ENCODE assay signal across 15 cellular contexts in the genomic region with DNA sequence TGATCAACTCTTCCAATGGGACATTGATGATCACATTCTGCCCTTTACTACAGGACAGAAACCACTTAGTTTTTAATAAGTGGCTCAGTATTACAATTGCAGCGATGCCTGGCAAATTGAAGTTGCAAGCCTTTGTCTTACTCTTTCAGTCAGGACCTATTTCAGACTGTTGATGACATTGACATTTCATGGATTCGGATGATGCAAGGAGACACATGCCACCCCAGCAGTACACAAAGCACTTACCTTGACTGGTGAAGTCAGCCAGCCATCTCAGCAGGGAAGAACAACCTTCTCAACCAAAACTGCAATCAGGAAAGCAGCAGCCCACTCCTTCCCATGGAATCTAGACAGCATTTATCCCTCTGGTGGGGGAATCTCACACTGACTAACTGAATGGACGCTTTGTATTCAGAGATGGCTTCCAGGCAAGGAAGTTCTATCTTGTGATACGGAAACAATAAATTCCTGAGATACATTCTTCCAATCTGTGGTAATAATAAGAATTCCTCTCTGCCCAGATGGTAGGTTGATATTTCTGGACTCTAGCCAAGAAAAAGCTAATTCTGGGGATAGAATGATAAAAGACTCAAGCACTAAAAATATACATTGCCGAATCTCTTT. TPM values are rescaled to one million over a fixed set of nuclear protein-coding genes. Genes with fewer than 3 reads are reported as not detected.
DNase-seq lines count a peak whose midpoint lies in the region; TF ChIP-seq lines count a peak whose summit lies in the region.
"Had no signal": no experiment of that assay in that cellular context is flagged by ENCODE, and none has a peak within 500 bp of the region (broad histone marks: within the 10 kb centered on the region; RNA-seq: fewer than 3 reads in every experiment).

No MANE protein-coding gene starts in this region.

- no peaks in the 10 kb centered on the region for H3K27me3 ChIP-seq in cardiac muscle cell
- H3K27me3 ChIP-seq in right atrium auricular region = no peaks in the 10 kb centered on the region
- no peaks in the 10 kb centered on the region for H3K27me3 ChIP-seq in mammary epithelial cell (ENCODE audit: insufficient read depth, low read length)
- no peaks in the 10 kb centered on the region for H3K27me3 ChIP-seq in H7 (ENCODE audit: control insufficient read depth, insufficient read depth, low read length)
- H3K27me3 ChIP-seq in colonic mucosa = no peaks in the 10 kb centered on the region
- H3K27me3 ChIP-seq: neural progenitor cell, uterus had no signal

- H3K36me3 ChIP-seq in cardiac muscle cell = peaks cover 54% of the 10 kb centered on the region
- peaks cover 60% of the 10 kb centered on the region for H3K36me3 ChIP-seq in right atrium auricular region
- peaks cover 36% of the 10 kb centered on the region for H3K36me3 ChIP-seq in mammary epithelial cell (ENCODE audit: insufficient read depth, low read length)
- peaks cover 46% of the 10 kb centered on the region for H3K36me3 ChIP-seq in H7 (replicated peaks; ENCODE audit: control insufficient read depth, insufficient read depth, low read length)
- H3K36me3 ChIP-seq in colonic mucosa = peaks cover 35% of the 10 kb centered on the region
- H3K36me3 ChIP-seq: uterus had no signal

- no peaks in the 10 kb centered on the region for H3K9me3 ChIP-seq in cardiac muscle cell (ENCODE audit: low read depth)
- H3K9me3 ChIP-seq in right atrium auricular region = no peaks in the 10 kb centered on the region
- H3K9me3 ChIP-seq in mammary epithelial cell (replicated peaks; ENCODE audit: insufficient read depth, low read length) = no peaks in the 10 kb centered on the region
- no peaks in the 10 kb centered on the region for H3K9me3 ChIP-seq in colonic mucosa
- H3K9me3 ChIP-seq: uterus had no signal

- H2AFZ ChIP-seq in mammary epithelial cell (ENCODE audit: low read depth, low read length) = peak overlapping the region; percentile 53
- H2AFZ ChIP-seq: neural progenitor cell had no signal

- H3K4me3 ChIP-seq in cardiac muscle cell (no peak overlapping the region), right atrium auricular region (no peak overlapping the region), mammary epithelial cell (replicated peaks in 1 of 3; ENCODE audit: insufficient read depth in 1 of 3, low read depth in 2 of 3, low read length in 3 of 3) (peak overlapping the region in 1 of 3 experiments; percentile 8), H7 (ENCODE audit: insufficient read depth, low read depth, low read length) (no peak overlapping the region), colonic mucosa (no peak overlapping the region)
- H3K4me3 ChIP-seq: coronary artery, neural progenitor cell, uterus had no signal

- no peaks in the 10 kb centered on the region for H3K9me3 Mint-ChIP-seq in activated CD4-positive, alpha-beta T cell treated with anti-CD3 and anti-CD28 coated beads, Interleukin-2, amount 10 ng/mL, durations not matched to agents 24 days and 14 days
- H3K9me3 Mint-ChIP-seq: neural progenitor cell had no signal

- H3K27ac ChIP-seq in cardiac muscle cell (no peak overlapping the region), right atrium auricular region (no peak overlapping the region), mammary epithelial cell (ENCODE audit: insufficient read depth, low read depth, low read length) (peak overlapping the region; percentile 66), colonic mucosa (no peak overlapping the region)
- H3K27ac ChIP-seq: neural progenitor cell, uterus had no signal

- dilution Hi-C loops in mammary epithelial cell (cut with HindIII; ENCODE audit: low sequenced_read_pairs) = loop anchor here (25.0 kb wide), 1 partner anchor 215 kb away; no protein-coding TSS in a partner anchor

- no peaks in the 10 kb centered on the region for H4K20me1 ChIP-seq in mammary epithelial cell (ENCODE audit: insufficient read depth, low read length)

- peaks cover 3% of the 10 kb centered on the region for H3K4me1 Mint-ChIP-seq in activated CD4-positive, alpha-beta T cell treated with anti-CD3 and anti-CD28 coated beads, Interleukin-2, amount 10 ng/mL, durations not matched to agents 24 days and 14 days
- H3K4me1 Mint-ChIP-seq: neural progenitor cell had no signal

- H3K4me3 Mint-ChIP-seq in activated CD4-positive, alpha-beta T cell treated with anti-CD3 and anti-CD28 coated beads, Interleukin-2, amount 10 ng/mL, durations not matched to agents 24 days and 14 days = no peak overlapping the region
- H3K4me3 Mint-ChIP-seq: neural progenitor cell had no signal

- H3K36me3 Mint-ChIP-seq in activated CD4-positive, alpha-beta T cell treated with anti-CD3 and anti-CD28 coated beads, Interleukin-2, amount 10 ng/mL, durations not matched to agents 24 days and 14 days (ENCODE audit: low read depth) = peaks cover 69% of the 10 kb centered on the region

- peak; percentile 7 for TF ChIP-seq CTCF in cardiac muscle cell (IDR thresholded peaks at IDR 0.05; ENCODE audit: low read depth, low read length)
- TF ChIP-seq CTCF in right atrium auricular region (IDR thresholded peaks at IDR 0.05) = no peak
- peak in 1 of 2 donors; percentile 4 for TF ChIP-seq CTCF in mammary epithelial cell (conservative IDR thresholded peaks at IDR 0.05 in 1 of 2, IDR thresholded peaks at IDR 0.05 in 1 of 2; ENCODE audit: extremely low read depth in 1 of 2, insufficient read depth in 1 of 2, low read depth in 1 of 2, low read length in 2 of 2)
- no peak for TF ChIP-seq CTCF in colonic mucosa (IDR thresholded peaks at IDR 0.05)

- TSS peak; percentile 80 for BruUV-seq in mammary epithelial cell (replicated peaks; lab: Mats Ljungman, UMichigan)

- H3K27ac Mint-ChIP-seq in activated CD4-positive, alpha-beta T cell treated with anti-CD3 and anti-CD28 coated beads, Interleukin-2, amount 10 ng/mL, durations not matched to agents 24 days and 14 days = no peak overlapping the region
- H3K27ac Mint-ChIP-seq: neural progenitor cell had no signal

- H3K27me3 Mint-ChIP-seq in activated CD4-positive, alpha-beta T cell treated with anti-CD3 and anti-CD28 coated beads, Interleukin-2, amount 10 ng/mL, durations not matched to agents 24 days and 14 days = no peaks in the 10 kb centered on the region

- intact Hi-C loops in mammary epithelial cell (cut with micrococcal nuclease) (loop anchor here (10.0 kb wide), 1 partner anchor 187 kb away; the partner anchor contains the start of gene TREM1), colonic mucosa (cut with DNase I) (loop anchor here (10.0 kb wide), 1 partner anchor 217 kb away; no protein-coding TSS in a partner anchor)
- intact Hi-C loops in activated CD4-positive, alpha-beta T cell treated with anti-CD3 and anti-CD28 coated beads, Interleukin-2, amount 10 ng/mL, durations not matched to agents 24 days and 14 days (cut with micrococcal nuclease) = no loop called here

- WGBS in mammary epithelial cell (ENCODE audit: low coverage, missing lambda C conversion rate) = 9% methylated on average over 5 of the region's 5 CpGs

- H3K79me2 ChIP-seq in mammary epithelial cell (ENCODE audit: insufficient read depth, low read length) = no peaks in the 10 kb centered on the region

- peak overlapping the region; percentile 58 for H3K4me2 ChIP-seq in mammary epithelial cell (ENCODE audit: insufficient read depth, low read depth, low read length)
- H3K4me2 ChIP-seq: neural progenitor cell had no signal

- CTCF ChIA-PET in mammary epithelial cell (lab: Charles Lee; ENCODE audit: low non-redundant PET) = interaction anchor here (0.6 kb wide), 1 partner anchor 23 kb away, joined by 3 read pairs; no protein-coding TSS in a partner anchor

- in situ Hi-C loops in mammary epithelial cell (cut with MboI; ENCODE audit: low sequenced_read_pairs in 2 of 2) = loop anchor here in 1 of 2 donors (5.0 to 25.0 kb wide), 2 partner anchors 80 to 215 kb away; no protein-coding TSS in a partner anchor

- H3K9ac ChIP-seq in mammary epithelial cell (ENCODE audit: insufficient read depth, low read length) (no peak overlapping the region), colonic mucosa (ENCODE audit: low read depth in 2 of 2, low read length in 2 of 2) (no peak overlapping the region)
- H3K9ac ChIP-seq: neural progenitor cell had no signal

- peak in 1 of 2 donors; percentile 84 for DNase-seq in cardiac muscle cell (ENCODE audit: low read depth in 1 of 2, low spot score in 1 of 2)
- no peak for DNase-seq in right atrium auricular region (ENCODE audit: low spot score)
- DNase-seq in mammary epithelial cell = peak; percentile 88
- peak; percentile 45 for DNase-seq in kidney glomerular epithelial cell (lab: John Stamatoyannopoulos, UW)
- DNase-seq in activated CD4-positive, alpha-beta T cell treated with anti-CD3 and anti-CD28 coated beads, Interleukin-2, amount 10 ng/mL, durations not matched to agents 24 days and 14 days = no peak
- DNase-seq in H7 = no peak
- DNase-seq in colonic mucosa = no peak
- no peak for DNase-seq in SW 1271 (lab: John Stamatoyannopoulos, UW)
- DNase-seq: activated CD4-positive, alpha-beta T cell treated with anti-CD3 and anti-CD28 coated beads for 1 hour; glutamatergic neuron; NCI-H2029; uterus had no signal

- H3K4me1 ChIP-seq in cardiac muscle cell (ENCODE audit: low read depth) = no peaks in the 10 kb centered on the region
- H3K4me1 ChIP-seq in right atrium auricular region = peaks cover 0 to 9% of the 10 kb centered on the region in 2 donors
- peaks cover 35% of the 10 kb centered on the region for H3K4me1 ChIP-seq in mammary epithelial cell (ENCODE audit: insufficient read depth, low read length)
- H3K4me1 ChIP-seq in colonic mucosa = no peaks in the 10 kb centered on the region
- H3K4me1 ChIP-seq: neural progenitor cell, uterus had no signal

RNA-seq across cellular contexts. Expression of gene NFYA, which starts 24.8 kb away (rescaled TPM):
- total RNA-seq in cardiac muscle cell (9.8 and 14.4 TPM in 2 replicates), right atrium auricular region (1 to 10 TPM; 8.2 to 9.9 TPM), mammary epithelial cell (10 to 100 TPM; 18.5 to 29.1 TPM), colonic mucosa (10 to 100 TPM; 21.2 to 24.5 TPM)
- polyA plus RNA-seq in cardiac muscle cell (8.0 and 14.5 TPM in 2 replicates), mammary epithelial cell (12.5 TPM)
- 20.7 TPM for polyA minus RNA-seq in mammary epithelial cell
- 31.2 TPM in 2 replicates for total RNA-seq in activated CD4-positive, alpha-beta T cell treated with anti-CD3 and anti-CD28 coated beads, Interleukin-2, amount 10 ng/mL, durations not matched to agents 24 days and 14 days
- total RNA-seq in H7 (2014; rRNA removed; shearing (Covaris generic)) = 12.1 and 20.0 TPM in 2 replicates

RNA-seq across cellular contexts. Expression of gene OARD1, which starts 25.4 kb away (rescaled TPM):
- total RNA-seq in cardiac muscle cell = 22.4 and 27.5 TPM in 2 replicates
- 56.3 and 80.0 TPM in 2 replicates for polyA plus RNA-seq in cardiac muscle cell
- 10 to 100 TPM in 1 of 2 donors, 1 to 10 TPM in 1; 9.4 to 13.4 TPM for total RNA-seq in right atrium auricular region
- 10 to 100 TPM in 1 of 2 donors, 1 to 10 TPM in 1; 9.3 to 22.2 TPM for total RNA-seq in mammary epithelial cell
- 10.0 TPM for polyA plus RNA-seq in mammary epithelial cell
- polyA minus RNA-seq in mammary epithelial cell = 5.1 TPM
- 30.7 and 31.7 TPM in 2 replicates for total RNA-seq in activated CD4-positive, alpha-beta T cell treated with anti-CD3 and anti-CD28 coated beads, Interleukin-2, amount 10 ng/mL, durations not matched to agents 24 days and 14 days
- total RNA-seq in H7 (2014; rRNA removed; shearing (Covaris generic)) = 15.3 and 23.2 TPM in 2 replicates
- 10 to 100 TPM; 25.0 to 34.2 TPM for total RNA-seq in colonic mucosa

RNA-seq across cellular contexts. Expression of gene APOBEC2, which starts 44.6 kb away (rescaled TPM):
- total RNA-seq in cardiac muscle cell (135 and 172 TPM in 2 replicates), right atrium auricular region (100 to 1,000 TPM; 130 to 245 TPM), mammary epithelial cell (not detected), colonic mucosa (under 1 TPM in 1 of 2 donors, not detected in 1; 0.22 TPM)
- polyA plus RNA-seq in cardiac muscle cell (107 and 156 TPM in 2 replicates), mammary epithelial cell (not detected)
- not detected for polyA minus RNA-seq in mammary epithelial cell
- not detected in 2 replicates for total RNA-seq in activated CD4-positive, alpha-beta T cell treated with anti-CD3 and anti-CD28 coated beads, Interleukin-2, amount 10 ng/mL, durations not matched to agents 24 days and 14 days
- total RNA-seq in H7 (2014; rRNA removed; shearing (Covaris generic)) = 0.14 TPM in 1 of 2 replicates, not detected in the other
- total RNA-seq: left lobe of liver, uterus had no signal

RNA-seq across cellular contexts. Expression of gene TSPO2, which starts 55.3 kb away (rescaled TPM):
- total RNA-seq in cardiac muscle cell = not detected in 2 replicates
- not detected in 2 replicates for polyA plus RNA-seq in cardiac muscle cell
- not detected for total RNA-seq in right atrium auricular region
- total RNA-seq in mammary epithelial cell = not detected
- polyA plus RNA-seq in mammary epithelial cell = not detected
- not detected for polyA minus RNA-seq in mammary epithelial cell
- total RNA-seq in activated CD4-positive, alpha-beta T cell treated with anti-CD3 and anti-CD28 coated beads, Interleukin-2, amount 10 ng/mL, durations not matched to agents 24 days and 14 days = not detected in 2 replicates
- not detected in 2 replicates for total RNA-seq in H7 (2014; rRNA removed; shearing (Covaris generic))
- not detected for total RNA-seq in colonic mucosa
- total RNA-seq: uterus had no signal

RNA-seq across cellular contexts. Expression of gene TREML1, which starts 56.6 kb away (rescaled TPM):
- total RNA-seq in cardiac muscle cell (not detected in 2 replicates), right atrium auricular region (not detected), mammary epithelial cell (1 to 10 TPM in 1 of 2 donors, under 1 TPM in 1; 0.83 to 2.1 TPM), colonic mucosa (not detected)
- polyA plus RNA-seq in cardiac muscle cell (not detected in 2 replicates), mammary epithelial cell (3.0 TPM)
- 11.9 TPM for polyA minus RNA-seq in mammary epithelial cell
- total RNA-seq in activated CD4-positive, alpha-beta T cell treated with anti-CD3 and anti-CD28 coated beads, Interleukin-2, amount 10 ng/mL, durations not matched to agents 24 days and 14 days = not detected in 2 replicates
- total RNA-seq in H7 (2014; rRNA removed; shearing (Covaris generic)) = not detected in 2 replicates
- total RNA-seq: left lobe of liver had no signal

Comparison
In these comparisons a context has a peak if more than half of its experiments do, and no peak if none do; other contexts are left out.
1. DNase-seq: peak in mammary epithelial cell (single experiment) and kidney glomerular epithelial cell (single experiment); none in right atrium auricular region (single experiment), activated CD4-positive, alpha-beta T cell treated with anti-CD3 and anti-CD28 coated beads, Interleukin-2, amount 10 ng/mL, durations not matched to agents 24 days and 14 days (single experiment), H7 (single experiment), colonic mucosa (single experiment) and SW 1271 (0 of 2).
2. RNA of gene APOBEC2, which starts 44.6 kb away (total RNA-seq): 130 to 245 TPM in right atrium auricular region and 135 to 172 TPM in cardiac muscle cell; 0.22 TPM in colonic mucosa, 0.14 TPM in H7, not detected in mammary epithelial cell and not detected in activated CD4-positive, alpha-beta T cell treated with anti-CD3 and anti-CD28 coated beads, Interleukin-2, amount 10 ng/mL, durations not matched to agents 24 days and 14 days; every median in the first group is over 100 times any median in the second.